8 cellular contexts compared by ENCODE assay signal in the genomic region with DNA sequence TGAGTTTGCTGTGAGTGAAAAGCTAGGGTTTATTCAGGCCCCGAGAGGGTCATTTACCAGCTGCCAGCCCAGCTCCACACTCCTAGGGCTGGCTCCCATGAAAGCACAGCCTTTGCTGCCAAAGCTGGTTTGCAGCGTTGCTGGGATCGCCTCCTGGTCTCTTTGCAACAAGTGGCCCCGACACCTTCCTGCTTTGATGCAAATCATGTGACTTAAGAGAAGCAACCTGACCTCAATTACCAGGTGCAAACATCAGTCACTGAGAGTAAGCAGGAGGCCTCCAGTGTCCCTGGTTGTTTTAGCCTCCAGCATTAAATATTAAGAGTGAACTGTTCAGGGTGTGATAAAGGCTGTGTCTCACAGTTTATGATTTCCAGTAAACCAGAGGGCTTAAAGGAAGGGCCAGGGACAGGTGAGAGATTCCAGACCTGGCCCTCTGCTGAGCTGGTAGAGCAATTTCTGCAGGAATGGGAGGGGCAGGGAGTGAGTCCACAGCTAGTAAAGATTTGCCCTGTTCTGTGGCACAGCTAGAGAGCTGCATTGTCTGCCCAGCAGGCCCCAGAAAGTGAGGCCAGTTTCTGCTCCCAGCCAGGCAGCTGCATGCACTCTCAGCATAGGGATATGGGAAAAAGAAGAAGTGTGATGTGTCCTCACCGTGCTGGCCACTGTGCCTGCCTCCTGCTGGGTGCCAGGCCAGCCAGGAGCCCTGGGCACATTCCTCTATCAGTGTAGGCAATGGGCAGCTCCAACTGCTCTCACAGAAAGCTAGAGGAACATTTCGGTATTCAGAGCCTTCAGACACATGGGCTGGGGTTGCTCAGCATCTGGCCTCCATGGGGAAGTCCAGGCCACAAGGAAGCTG. TPM values are rescaled to one million over a fixed set of nuclear protein-coding genes. Genes with fewer than 3 reads are reported as not detected.
A peak's percentile ranks its signal among the peaks of the same experiment; 100 is the strongest.
DNase-seq lines count a peak whose midpoint lies in the region; ATAC-seq and TF ChIP-seq lines count a peak whose summit lies in the region.

No MANE protein-coding gene starts in this region.

- intact Hi-C loops in body of pancreas (cut with DNase I) (no loop called here), transverse colon (cut with DNase I; ENCODE audit: low total_unique reads) (no loop called here)

- H3K4ac ChIP-seq in mesendoderm (ENCODE audit: low read depth, low read length): no peak overlapping the region

- peaks cover 63% of the 10 kb centered on the region for H3K36me3 Mint-ChIP-seq in T-helper 1 cell treated with Interleukin-12 subunit alpha and Interleukin-12 subunit beta and Interleukin-4 antibody, amounts not matched to agents 30 μg/mL and 1 μg/mL, for 36 hours (ENCODE audit: low read depth)

- no peak overlapping the region for H3K4me2 ChIP-seq in mesendoderm (ENCODE audit: low read length)

- in situ Hi-C loops in transverse colon (cut with MboI; ENCODE audit: low pct_ligation_motif_present in 1 of 4, low pct_unique_long_range_greater_than_20kb in 1 of 4, low sequenced_read_pairs in 3 of 4): loop anchor here in 1 of 4 donors (10.0 kb wide), 1 partner anchor 47 kb away; no protein-coding TSS in a partner anchor

- no peak overlapping the region for H4K5ac ChIP-seq in mesendoderm (ENCODE audit: low read length)

- peaks cover 92% of the 10 kb centered on the region for H3K4me1 Mint-ChIP-seq in T-helper 1 cell treated with Interleukin-12 subunit alpha and Interleukin-12 subunit beta and Interleukin-4 antibody, amounts not matched to agents 30 μg/mL and 1 μg/mL, for 36 hours (ENCODE audit: low read depth)

- H3K27me3 ChIP-seq in body of pancreas (no peaks in the 10 kb centered on the region), mesendoderm (ENCODE audit: insufficient read depth, low read length, poor library complexity) (no peaks in the 10 kb centered on the region), transverse colon (no peaks in the 10 kb centered on the region)

- TF ChIP-seq EP300 in transverse colon (IDR thresholded peaks at IDR 0.05; ENCODE audit: low read depth): peak; percentile 83

- H4K8ac ChIP-seq in mesendoderm (ENCODE audit: low read depth, low read length): no peak overlapping the region

- no peaks in the 10 kb centered on the region for H3K9me3 Mint-ChIP-seq in T-helper 1 cell treated with Interleukin-12 subunit alpha and Interleukin-12 subunit beta and Interleukin-4 antibody, amounts not matched to agents 30 μg/mL and 1 μg/mL, for 36 hours

- H3K4me1 ChIP-seq in body of pancreas (peaks cover 75% of the 10 kb centered on the region), mesendoderm (ENCODE audit: control insufficient read depth, low read depth, low read length) (peaks cover 14% of the 10 kb centered on the region), transverse colon (peaks cover 81 to 100% (median 87%) of the 10 kb centered on the region in 4 donors)

- H3K79me2 ChIP-seq in mesendoderm (ENCODE audit: control insufficient read depth, insufficient read depth, low read length): no peaks in the 10 kb centered on the region

- H3K36me3 ChIP-seq in body of pancreas (replicated peaks in 1 of 2; ENCODE audit: insufficient read depth in 1 of 2, low read depth in 2 of 2): no peaks in the 10 kb centered on the region
- H3K36me3 ChIP-seq in mesendoderm (ENCODE audit: control insufficient read depth, insufficient read depth, low read length): no peaks in the 10 kb centered on the region
- H3K36me3 ChIP-seq in transverse colon: no peaks in the 10 kb centered on the region

- DNase-seq in DMS153 treated with DMSO at 0.1 percent for 48 hours (lab: John Stamatoyannopoulos, UW; ENCODE audit: unreplicated experiment) (peak; percentile 20), Kasumi-1 (lab: John Stamatoyannopoulos, UW) (peak; percentile 46 to 55), body of pancreas (peak; percentile 43 to 72 (median 60)), mesendoderm (peak; percentile 70), transverse colon (peak; percentile 80)

- peak; percentile 54 for ATAC-seq in body of pancreas
- no peak for ATAC-seq in GM19397 (IDR thresholded peaks at IDR 0.05; ENCODE audit: unreplicated experiment)
- ATAC-seq in GM18907 (IDR thresholded peaks at IDR 0.05; ENCODE audit: unreplicated experiment): no peak

- H2BK15ac ChIP-seq in mesendoderm (replicated peaks; ENCODE audit: low read depth): no peak overlapping the region

- H3K9ac ChIP-seq in mesendoderm (ENCODE audit: low read length): no peak overlapping the region

- no peak overlapping the region for H3K18ac ChIP-seq in mesendoderm (ENCODE audit: low read length)

- H3K27ac Mint-ChIP-seq in T-helper 1 cell treated with Interleukin-12 subunit alpha and Interleukin-12 subunit beta and Interleukin-4 antibody, amounts not matched to agents 30 μg/mL and 1 μg/mL, for 36 hours: peak overlapping the region; percentile 99

- TF ChIP-seq CTCF in body of pancreas (IDR thresholded peaks at IDR 0.05) (peak in 1 of 7 experiments; percentile 6), transverse colon (IDR thresholded peaks at IDR 0.05) (peak in 2 of 5 experiments; percentile 20 to 39)

- H3K56ac ChIP-seq in mesendoderm (ENCODE audit: low read length): peak overlapping the region; percentile 29

- no peak overlapping the region for H2AK5ac ChIP-seq in mesendoderm (ENCODE audit: low read length)

- peak overlapping the region; percentile 82 for H3K4me3 Mint-ChIP-seq in T-helper 1 cell treated with Interleukin-12 subunit alpha and Interleukin-12 subunit beta and Interleukin-4 antibody, amounts not matched to agents 30 μg/mL and 1 μg/mL, for 36 hours

- H3K23ac ChIP-seq in mesendoderm (ENCODE audit: low read length): no peak overlapping the region

- TF ChIP-seq POLR2A in body of pancreas (IDR thresholded peaks at IDR 0.05): peak in 1 of 3 donors; percentile 39
- TF ChIP-seq POLR2A in transverse colon (IDR thresholded peaks at IDR 0.05): peak; percentile 49

- no peak overlapping the region for H3K4me3 ChIP-seq in body of pancreas
- no peak overlapping the region for H3K4me3 ChIP-seq in mesendoderm (ENCODE audit: low read length)
- H3K4me3 ChIP-seq in transverse colon: no peak overlapping the region

- no peaks in the 10 kb centered on the region for H3K9me3 ChIP-seq in body of pancreas
- H3K9me3 ChIP-seq in transverse colon: no peaks in the 10 kb centered on the region

- 18 to 20% methylated on average over 6 of the region's 6 CpGs for WGBS in body of pancreas, 2 donors
- WGBS in mesendoderm (ENCODE audit: extremely low coverage, insufficient coverage, low lambda C conversion rate): no CpG with 5 or more reads among the region's 6 CpGs
- WGBS in transverse colon (ENCODE audit: low coverage in 1 of 2), 2 donors: 14% methylated on average over 6 of the region's 6 CpGs; no CpG with 5 or more reads in 1 of the 2 donors

- no peak overlapping the region for H2BK5ac ChIP-seq in mesendoderm (ENCODE audit: low read length)

- no peak overlapping the region for H2BK120ac ChIP-seq in mesendoderm (ENCODE audit: low read depth, low read length)

- no peaks in the 10 kb centered on the region for H3K79me1 ChIP-seq in mesendoderm (ENCODE audit: low read length)

- H3K27me3 Mint-ChIP-seq in T-helper 1 cell treated with Interleukin-12 subunit alpha and Interleukin-12 subunit beta and Interleukin-4 antibody, amounts not matched to agents 30 μg/mL and 1 μg/mL, for 36 hours (ENCODE audit: low read depth): no peaks in the 10 kb centered on the region

- H3K27ac ChIP-seq in body of pancreas (peak overlapping the region; percentile 63 to 86 (median 80)), mesendoderm (ENCODE audit: low read depth, low read length) (no peak overlapping the region), transverse colon (peak overlapping the region; percentile 96 to 99 (median 99))

RNA-seq across cellular contexts. Expression of gene SLC22A5, which starts 58.0 kb away (rescaled TPM):
- 10 to 100 TPM; 21.3 to 30.3 TPM for total RNA-seq in body of pancreas
- polyA plus RNA-seq in mesendoderm (2013, experiment 1 of 2): 1.1 TPM
- polyA plus RNA-seq in mesendoderm (2013, experiment 2 of 2): 0.88 TPM
- total RNA-seq in transverse colon: 100 to 1,000 TPM in 1 of 4 donors, 10 to 100 TPM in 3; 34.6 to 129 (median 67.8) TPM

Comparison
In these comparisons a context has a peak if more than half of its experiments do, and no peak if none do; other contexts are left out.
1. DNase-seq: peak in every context shown above with its lines; median percentile 80 in transverse colon; 70 in mesendoderm; 60 in body of pancreas; 50 in Kasumi-1; 20 in DMS153 treated with DMSO at 0.1 percent for 48 hours.